ENCODE assay signal across 1 cellular context in genomic region chr11:57999523-57999922, GRCh38.
TF ChIP-seq lines count a peak whose summit lies in the region.
"Not testable (repeated sequence)": the region's sequence is repeated elsewhere in the genome, so short reads cannot be mapped to it uniquely, and the experiment has no call there.

No MANE protein-coding gene starts in this region.

TF ChIP-seq in HepG2, 621 proteins besides CTCF, POLR2A, EP300 and RAD21:
- TF ChIP-seq FOXA1 (IDR thresholded peaks at IDR 0.05) = not testable (repeated sequence)
- TF ChIP-seq FOXA1 (CRISPR knock-in tag; IDR thresholded peaks at IDR 0.05) (peak; percentile 70), FOXA3 (CRISPR knock-in tag; IDR thresholded peaks at IDR 0.05) (peak; percentile 27; the same call in 1 of the 2 replicates), ARID5B (CRISPR knock-in tag; IDR thresholded peaks at IDR 0.05) (0 out of 2 replicates have a peak, but pooled peaks have one; percentile 13), ZNF281 (CRISPR knock-in tag; IDR thresholded peaks at IDR 0.05; ENCODE audit: borderline replicate concordance) (peak; percentile 85)
- TF ChIP-seq, protein P1, sequence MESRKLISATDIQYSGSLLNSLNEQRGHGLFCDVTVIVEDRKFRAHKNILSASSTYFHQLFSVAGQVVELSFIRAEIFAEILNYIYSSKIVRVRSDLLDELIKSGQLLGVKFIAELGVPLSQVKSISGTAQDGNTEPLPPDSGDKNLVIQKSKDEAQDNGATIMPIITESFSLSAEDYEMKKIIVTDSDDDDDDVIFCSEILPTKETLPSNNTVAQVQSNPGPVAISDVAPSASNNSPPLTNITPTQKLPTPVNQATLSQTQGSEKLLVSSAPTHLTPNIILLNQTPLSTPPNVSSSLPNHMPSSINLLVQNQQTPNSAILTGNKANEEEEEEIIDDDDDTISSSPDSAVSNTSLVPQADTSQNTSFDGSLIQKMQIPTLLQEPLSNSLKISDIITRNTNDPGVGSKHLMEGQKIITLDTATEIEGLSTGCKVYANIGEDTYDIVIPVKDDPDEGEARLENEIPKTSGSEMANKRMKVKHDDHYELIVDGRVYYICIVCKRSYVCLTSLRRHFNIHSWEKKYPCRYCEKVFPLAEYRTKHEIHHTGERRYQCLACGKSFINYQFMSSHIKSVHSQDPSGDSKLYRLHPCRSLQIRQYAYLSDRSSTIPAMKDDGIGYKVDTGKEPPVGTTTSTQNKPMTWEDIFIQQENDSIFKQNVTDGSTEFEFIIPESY (CRISPR knock-in tag; IDR thresholded peaks at IDR 0.05) = peak; percentile 24; the same call in 1 of the 2 replicates
- TF ChIP-seq, protein P2, sequence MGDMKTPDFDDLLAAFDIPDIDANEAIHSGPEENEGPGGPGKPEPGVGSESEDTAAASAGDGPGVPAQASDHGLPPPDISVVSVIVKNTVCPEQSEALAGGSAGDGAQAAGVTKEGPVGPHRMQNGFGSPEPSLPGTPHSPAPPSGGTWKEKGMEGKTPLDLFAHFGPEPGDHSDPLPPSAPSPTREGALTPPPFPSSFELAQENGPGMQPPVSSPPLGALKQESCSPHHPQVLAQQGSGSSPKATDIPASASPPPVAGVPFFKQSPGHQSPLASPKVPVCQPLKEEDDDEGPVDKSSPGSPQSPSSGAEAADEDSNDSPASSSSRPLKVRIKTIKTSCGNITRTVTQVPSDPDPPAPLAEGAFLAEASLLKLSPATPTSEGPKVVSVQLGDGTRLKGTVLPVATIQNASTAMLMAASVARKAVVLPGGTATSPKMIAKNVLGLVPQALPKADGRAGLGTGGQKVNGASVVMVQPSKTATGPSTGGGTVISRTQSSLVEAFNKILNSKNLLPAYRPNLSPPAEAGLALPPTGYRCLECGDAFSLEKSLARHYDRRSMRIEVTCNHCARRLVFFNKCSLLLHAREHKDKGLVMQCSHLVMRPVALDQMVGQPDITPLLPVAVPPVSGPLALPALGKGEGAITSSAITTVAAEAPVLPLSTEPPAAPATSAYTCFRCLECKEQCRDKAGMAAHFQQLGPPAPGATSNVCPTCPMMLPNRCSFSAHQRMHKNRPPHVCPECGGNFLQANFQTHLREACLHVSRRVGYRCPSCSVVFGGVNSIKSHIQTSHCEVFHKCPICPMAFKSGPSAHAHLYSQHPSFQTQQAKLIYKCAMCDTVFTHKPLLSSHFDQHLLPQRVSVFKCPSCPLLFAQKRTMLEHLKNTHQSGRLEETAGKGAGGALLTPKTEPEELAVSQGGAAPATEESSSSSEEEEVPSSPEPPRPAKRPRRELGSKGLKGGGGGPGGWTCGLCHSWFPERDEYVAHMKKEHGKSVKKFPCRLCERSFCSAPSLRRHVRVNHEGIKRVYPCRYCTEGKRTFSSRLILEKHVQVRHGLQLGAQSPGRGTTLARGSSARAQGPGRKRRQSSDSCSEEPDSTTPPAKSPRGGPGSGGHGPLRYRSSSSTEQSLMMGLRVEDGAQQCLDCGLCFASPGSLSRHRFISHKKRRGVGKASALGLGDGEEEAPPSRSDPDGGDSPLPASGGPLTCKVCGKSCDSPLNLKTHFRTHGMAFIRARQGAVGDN (CRISPR knock-in tag; IDR thresholded peaks at IDR 0.05) = peak; percentile 21; the same call in 1 of the 2 replicates
